ENCODE assay signal across 18 cellular contexts in genomic region chr1:101587749-101588148, GRCh38.
DNase-seq lines count a peak whose midpoint lies in the region; ATAC-seq and TF ChIP-seq lines count a peak whose summit lies in the region.
"Had no signal": no experiment of that assay in that cellular context is flagged by ENCODE, and none has a peak within 500 bp of the region (broad histone marks: within the 10 kb centered on the region; RNA-seq: fewer than 3 reads in every experiment).

No MANE protein-coding gene starts in this region.

- H3K27me3 Mint-ChIP-seq in nephron (ENCODE audit: low read depth): no peaks in the 10 kb centered on the region
- H3K27me3 Mint-ChIP-seq in activated CD8-positive, alpha-beta T cell treated with anti-CD3 and anti-CD28 coated beads, Interleukin-2, amount 10 ng/mL, durations not matched to agents 7 days and 5 days (ENCODE audit: low read depth): peaks cover 2% of the 10 kb centered on the region

- peak; percentile 98 for DNase-seq in DMS53 (lab: John Stamatoyannopoulos, UW)
- DNase-seq in SW480 (ENCODE audit: low spot score): peak; percentile 42
- DNase-seq in Right ventricle myocardium superior: peak; percentile 60
- DNase-seq in NAMALWA (ENCODE audit: low spot score): no peak
- no peak for DNase-seq in NCI-H1694 (lab: John Stamatoyannopoulos, UW)
- DNase-seq in activated CD8-positive, alpha-beta T cell treated with anti-CD3 and anti-CD28 coated beads, Interleukin-2, amount 10 ng/mL, durations not matched to agents 7 days and 5 days: no peak
- DNase-seq: activated CD8-positive, alpha-beta memory T cell treated with anti-CD3 and anti-CD28 coated beads for 24 hours; activated gamma-delta T cell treated with Interleukin-2 at 50 U/mL for 16 hours; DMS79 treated with DMSO at 0.1 percent for 48 hours; Kasumi-1; NCI-H1930; NCI-H82; SHP77 treated with DMSO at 0.1 percent for 48 hours; stimulated activated CD4-positive, alpha-beta T cell treated with anti-CD3 and anti-CD28 coated beads, Interleukin-2, amount 100 ng/mL, for 48 hours had no signal

- POLR2A ChIA-PET in activated CD8-positive, alpha-beta T cell treated with anti-CD3 and anti-CD28 coated beads, Interleukin-2, amount 10 ng/mL, durations not matched to agents 7 days and 5 days (lab: Charles Lee): no interaction called here

- H3K4me1 Mint-ChIP-seq in nephron: peaks cover 32% of the 10 kb centered on the region
- no peaks in the 10 kb centered on the region for H3K4me1 Mint-ChIP-seq in activated CD8-positive, alpha-beta T cell treated with anti-CD3 and anti-CD28 coated beads, Interleukin-2, amount 10 ng/mL, durations not matched to agents 7 days and 5 days (ENCODE audit: low read depth)
- H3K4me1 Mint-ChIP-seq: central memory CD8-positive, alpha-beta T cell; stimulated activated effector memory CD8-positive, alpha-beta T cell treated with anti-CD3 and anti-CD28 coated beads, Interleukin-12 subunit alpha, Interleukin-12 subunit beta, amount 100 ng/mL, for 72 hours had no signal

- CTCF ChIA-PET in activated CD8-positive, alpha-beta T cell treated with anti-CD3 and anti-CD28 coated beads, Interleukin-2, amount 10 ng/mL, durations not matched to agents 7 days and 5 days (lab: Charles Lee): no interaction called here

- peak overlapping the region; percentile 61 to 94 (median 85) for H3K27ac Mint-ChIP-seq in nephron
- H3K27ac Mint-ChIP-seq in activated CD8-positive, alpha-beta T cell treated with anti-CD3 and anti-CD28 coated beads, Interleukin-2, amount 10 ng/mL, durations not matched to agents 7 days and 5 days: no peak overlapping the region
- H3K27ac Mint-ChIP-seq: stimulated activated effector memory CD8-positive, alpha-beta T cell treated with anti-CD3 and anti-CD28 coated beads, Interleukin-12 subunit alpha, Interleukin-12 subunit beta, amount 100 ng/mL, for 72 hours had no signal

- no peak overlapping the region for H3K4me3 Mint-ChIP-seq in nephron
- no peak overlapping the region for H3K4me3 Mint-ChIP-seq in activated CD8-positive, alpha-beta T cell treated with anti-CD3 and anti-CD28 coated beads, Interleukin-2, amount 10 ng/mL, durations not matched to agents 7 days and 5 days
- H3K4me3 Mint-ChIP-seq: central memory CD8-positive, alpha-beta T cell; stimulated activated effector memory CD8-positive, alpha-beta T cell treated with anti-CD3 and anti-CD28 coated beads, Interleukin-12 subunit alpha, Interleukin-12 subunit beta, amount 100 ng/mL, for 72 hours had no signal

- ATAC-seq in Right ventricle myocardium superior (ENCODE audit: poor library complexity): peak; percentile 62
- no peak for ATAC-seq in HG02763 (IDR thresholded peaks at IDR 0.05; ENCODE audit: unreplicated experiment)
- ATAC-seq in activated CD8-positive, alpha-beta T cell treated with anti-CD3 and anti-CD28 coated beads, Interleukin-2, amount 10 ng/mL, durations not matched to agents 7 days and 5 days: no peak
- ATAC-seq: stimulated activated effector memory CD8-positive, alpha-beta T cell treated with anti-CD3 and anti-CD28 coated beads, Interleukin-12 subunit alpha, Interleukin-12 subunit beta, amount 100 ng/mL, for 72 hours had no signal

- no peaks in the 10 kb centered on the region for H3K9me3 Mint-ChIP-seq in nephron
- H3K9me3 Mint-ChIP-seq in activated CD8-positive, alpha-beta T cell treated with anti-CD3 and anti-CD28 coated beads, Interleukin-2, amount 10 ng/mL, durations not matched to agents 7 days and 5 days (ENCODE audit: insufficient read depth): no peaks in the 10 kb centered on the region
- H3K9me3 Mint-ChIP-seq: central memory CD8-positive, alpha-beta T cell; stimulated activated effector memory CD8-positive, alpha-beta T cell treated with anti-CD3 and anti-CD28 coated beads, Interleukin-12 subunit alpha, Interleukin-12 subunit beta, amount 100 ng/mL, for 72 hours had no signal

- H3K36me3 Mint-ChIP-seq in nephron (ENCODE audit: low read depth): no peaks in the 10 kb centered on the region
- H3K36me3 Mint-ChIP-seq in activated CD8-positive, alpha-beta T cell treated with anti-CD3 and anti-CD28 coated beads, Interleukin-2, amount 10 ng/mL, durations not matched to agents 7 days and 5 days (ENCODE audit: low read depth): no peaks in the 10 kb centered on the region
- H3K36me3 Mint-ChIP-seq: stimulated activated effector memory CD8-positive, alpha-beta T cell treated with anti-CD3 and anti-CD28 coated beads, Interleukin-12 subunit alpha, Interleukin-12 subunit beta, amount 100 ng/mL, for 72 hours had no signal

- intact Hi-C loops in Right ventricle myocardium superior (cut with DNase I): no loop called here

- no peak for TF ChIP-seq CTCF in nephron (IDR thresholded peaks at IDR 0.05; ENCODE audit: unreplicated experiment in 3 of 3)

Comparison
In these comparisons a context has a peak if more than half of its experiments do, and no peak if none do; other contexts are left out.
1. DNase-seq: peak in DMS53 (single experiment), SW480 (single experiment) and Right ventricle myocardium superior (single experiment); none in NAMALWA (single experiment), NCI-H1694 (single experiment) and activated CD8-positive, alpha-beta T cell treated with anti-CD3 and anti-CD28 coated beads, Interleukin-2, amount 10 ng/mL, durations not matched to agents 7 days and 5 days (single experiment).